In genomic region chr3:128473180-128473519, GRCh38 we compare ENCODE assay signal across 1 cellular context.
TF ChIP-seq lines count a peak whose summit lies in the region.

No MANE protein-coding gene starts in this region.

TF ChIP-seq in K562, 482 proteins besides CTCF, POLR2A, EP300 and RAD21:
- TF ChIP-seq ZSCAN32 (CRISPR knock-in tag; IDR thresholded peaks at IDR 0.05) (no peak), POLR3G (IDR thresholded peaks at IDR 0.05; ENCODE audit: extremely low read depth, insufficient read length, insufficient replicate concordance) (no peak), CCAR2 (IDR thresholded peaks at IDR 0.05; ENCODE audit: low read depth, low read length) (no peak), ZNF609 (CRISPR knock-in tag; IDR thresholded peaks at IDR 0.05; ENCODE audit: borderline replicate concordance) (no peak), RNF219 (CRISPR knock-in tag; IDR thresholded peaks at IDR 0.05) (no peak), NR4A1 (CRISPR knock-in tag; IDR thresholded peaks at IDR 0.05) (no peak), NR4A1 (tag; IDR thresholded peaks at IDR 0.05) (no peak), NR2C2 (CRISPR knock-in tag; IDR thresholded peaks at IDR 0.05) (no peak), NR2C2 (tag; IDR thresholded peaks at IDR 0.05) (no peak)
